14 cellular contexts compared by ENCODE assay signal in genomic region chr7:47352394-47352968, GRCh38.
DNase-seq lines count a peak whose midpoint lies in the region; ATAC-seq and TF ChIP-seq lines count a peak whose summit lies in the region.
"Had no signal": no experiment of that assay in that cellular context is flagged by ENCODE, and none has a peak within 500 bp of the region (broad histone marks: within the 10 kb centered on the region; RNA-seq: fewer than 3 reads in every experiment).

No MANE protein-coding gene starts in this region.

- H3K4me1 ChIP-seq in IMR-90 (ENCODE audit: control insufficient read depth, insufficient read depth, low read length) (no peaks in the 10 kb centered on the region), neuronal stem cell (ENCODE audit: control insufficient read depth in 2 of 2, insufficient read depth in 1 of 2, low read depth in 1 of 2, low read length in 2 of 2) (peaks cover 0 to 5% of the 10 kb centered on the region in 2 donors), transverse colon (peaks cover 7 to 35% (median 28%) of the 10 kb centered on the region in 4 donors), colonic mucosa (peaks cover 17% of the 10 kb centered on the region)

- H3K4me3 ChIP-seq in IMR-90 (ENCODE audit: insufficient read depth, low read depth, low read length) = no peak overlapping the region
- no peak overlapping the region for H3K4me3 ChIP-seq in neuronal stem cell (ENCODE audit: low read length in 2 of 2)
- H3K4me3 ChIP-seq in transverse colon = no peak overlapping the region
- no peak overlapping the region for H3K4me3 ChIP-seq in colonic mucosa
- H3K4me3 ChIP-seq: GM23338 had no signal

- H3K14ac ChIP-seq in IMR-90 (replicated peaks; ENCODE audit: low read depth, low read length) (no peak overlapping the region; the same call in 1 of the 2 replicates), neuronal stem cell (ENCODE audit: low read length) (peak overlapping the region; percentile 48)

- dilution Hi-C loops in IMR-90 (cut with HindIII; ENCODE audit: low sequenced_read_pairs, unreplicated experiment) = no loop called here

- H2BK12ac ChIP-seq in neuronal stem cell (ENCODE audit: low read length) = peak overlapping the region; percentile 11

- H3K27ac ChIP-seq in IMR-90 (ENCODE audit: insufficient read depth, low read length) = no peak overlapping the region
- no peak overlapping the region for H3K27ac ChIP-seq in neuronal stem cell (replicated peaks; ENCODE audit: low read length)
- H3K27ac ChIP-seq in transverse colon = no peak overlapping the region
- H3K27ac ChIP-seq in colonic mucosa = no peak overlapping the region

- H3K18ac ChIP-seq in IMR-90 (ENCODE audit: low read depth, low read length) (no peak overlapping the region), neuronal stem cell (ENCODE audit: low read length) (no peak overlapping the region)

- H2BK20ac ChIP-seq in IMR-90 (ENCODE audit: low read depth, low read length) = no peak overlapping the region

- H4K20me1 ChIP-seq in IMR-90 (ENCODE audit: insufficient read depth, low read length) = peaks cover 89% of the 10 kb centered on the region

- TF ChIP-seq CTCF in IMR-90 (conservative IDR thresholded peaks at IDR 0.05; ENCODE audit: low read depth, low read length) (no peak), WTC11 (IDR thresholded peaks at IDR 0.05) (no peak), transverse colon (IDR thresholded peaks at IDR 0.05) (no peak), colonic mucosa (IDR thresholded peaks at IDR 0.05) (no peak)

- WGBS in IMR-90 (ENCODE audit: extremely low coverage in 2 of 2, insufficient read length in 1 of 2), 2 experiments = no CpG with 5 or more reads among the region's 8 CpGs
- WGBS in neuronal stem cell (ENCODE audit: extremely low coverage in 2 of 2, insufficient read length in 2 of 2, insufficient replicate concordance in 1 of 2), 2 donors = no CpG with 5 or more reads among the region's 8 CpGs
- 84 to 94% methylated on average over 3 to 8 of the region's 8 CpGs for WGBS in transverse colon (ENCODE audit: low coverage in 1 of 2), 2 donors

- no peaks in the 10 kb centered on the region for H3K36me3 Mint-ChIP-seq in WTC11
- H3K36me3 Mint-ChIP-seq in activated T-helper 17 cell treated with anti-CD3 and anti-CD28 coated beads, Interleukin-2, amount 50 U/mL, for 72 hours (ENCODE audit: low read depth) = no peaks in the 10 kb centered on the region

- peak overlapping the region; percentile 10 for H2AFZ ChIP-seq in IMR-90 (replicated peaks; ENCODE audit: low read length, poor library complexity)
- H2AFZ ChIP-seq in neuronal stem cell (ENCODE audit: low read length) = no peak overlapping the region
- H2AFZ ChIP-seq: GM23338 had no signal

- H3K27me3 ChIP-seq in IMR-90 (ENCODE audit: control insufficient read depth, insufficient read depth, low read length) = no peaks in the 10 kb centered on the region
- H3K27me3 ChIP-seq in neuronal stem cell (ENCODE audit: control insufficient read depth in 3 of 3, insufficient read depth in 3 of 3, low read depth in 1 of 3, low read length in 3 of 3) = no peaks in the 10 kb centered on the region
- no peaks in the 10 kb centered on the region for H3K27me3 ChIP-seq in transverse colon
- H3K27me3 ChIP-seq in colonic mucosa = no peaks in the 10 kb centered on the region

- H3K9me1 ChIP-seq in IMR-90 (ENCODE audit: insufficient read depth, low read length) = peaks cover 37% of the 10 kb centered on the region

- H3K23ac ChIP-seq in IMR-90 (ENCODE audit: low read depth, low read length) (no peak overlapping the region), neuronal stem cell (ENCODE audit: low read depth, low read length, poor library complexity) (peak overlapping the region; percentile 62)

- H3K27ac Mint-ChIP-seq in WTC11 = no peak overlapping the region
- H3K27ac Mint-ChIP-seq in activated T-helper 17 cell treated with anti-CD3 and anti-CD28 coated beads, Interleukin-2, amount 50 U/mL, for 72 hours = no peak overlapping the region
- H3K27ac Mint-ChIP-seq: B cell; CD4-positive, alpha-beta T cell; GM23338; H9 had no signal

- H3K4me2 ChIP-seq in IMR-90 (ENCODE audit: low read depth, low read length) (no peak overlapping the region), neuronal stem cell (ENCODE audit: insufficient read depth, low read length, poor library complexity, severe bottlenecking) (no peak overlapping the region)
- H3K4me2 ChIP-seq: GM23338 had no signal

- H3K9me3 ChIP-seq in IMR-90 (ENCODE audit: control insufficient read depth, insufficient read depth, low read length) = no peaks in the 10 kb centered on the region
- H3K9me3 ChIP-seq in neuronal stem cell (replicated peaks in 1 of 2; ENCODE audit: control insufficient read depth in 2 of 2, insufficient read depth in 1 of 2, low read depth in 1 of 2, low read length in 2 of 2) = peaks cover 0 to 2% of the 10 kb centered on the region in 2 donors
- H3K9me3 ChIP-seq in transverse colon = no peaks in the 10 kb centered on the region
- H3K9me3 ChIP-seq in colonic mucosa = no peaks in the 10 kb centered on the region

- DNase-seq in IMR-90 (no peak), WTC11 (ENCODE audit: low spot score) (peak; percentile 1), neuronal stem cell (ENCODE audit: low spot score) (no peak), transverse colon (peak; percentile 6), colonic mucosa (no peak), GM03348 (ENCODE audit: low spot score) (no peak)
- DNase-seq in activated T-cell treated with anti-CD3 and anti-CD28 coated beads, Interleukin-2, amount 50 U/mL, for 1 hour = no peak
- DNase-seq: C1 segment of cervical spinal cord; CD4-positive, alpha-beta T cell; DMS79; H9 had no signal

- peaks cover 48 to 98% of the 10 kb centered on the region in 2 experiments for H3K79me1 ChIP-seq in IMR-90 (ENCODE audit: low read depth in 1 of 2, low read length in 2 of 2)
- H3K79me1 ChIP-seq in neuronal stem cell (ENCODE audit: low read depth, low read length) = peaks cover 6% of the 10 kb centered on the region

- no peak overlapping the region for H4K91ac ChIP-seq in IMR-90 (ENCODE audit: insufficient read depth, low read depth, low read length)
- H4K91ac ChIP-seq in neuronal stem cell (ENCODE audit: low read depth, low read length, poor library complexity) = no peak overlapping the region

- TF ChIP-seq RAD21 in IMR-90 (IDR thresholded peaks at IDR 0.05; ENCODE audit: low read length) = no peak

- H3K27me3 Mint-ChIP-seq in WTC11 (ENCODE audit: low read depth) = no peaks in the 10 kb centered on the region
- H3K27me3 Mint-ChIP-seq in activated T-helper 17 cell treated with anti-CD3 and anti-CD28 coated beads, Interleukin-2, amount 50 U/mL, for 72 hours = no peaks in the 10 kb centered on the region
- H3K27me3 Mint-ChIP-seq: B cell; CD4-positive, alpha-beta T cell had no signal

- peak overlapping the region; percentile 34 for H2AK9ac ChIP-seq in IMR-90 (replicated peaks; ENCODE audit: low read depth, low read length, poor library complexity)

- H3K4me1 Mint-ChIP-seq in WTC11 = peaks cover 7% of the 10 kb centered on the region
- H3K4me1 Mint-ChIP-seq in activated T-helper 17 cell treated with anti-CD3 and anti-CD28 coated beads, Interleukin-2, amount 50 U/mL, for 72 hours = no peaks in the 10 kb centered on the region
- H3K4me1 Mint-ChIP-seq: B cell had no signal

- in situ Hi-C loops in IMR-90 (cut with MboI; ENCODE audit: low sequenced_read_pairs) (no loop called here), transverse colon (cut with MboI; ENCODE audit: low pct_ligation_motif_present in 1 of 4, low pct_unique_long_range_greater_than_20kb in 1 of 4, low sequenced_read_pairs in 3 of 4) (no loop called here)

- no peak overlapping the region for H3K4me3 Mint-ChIP-seq in WTC11
- no peak overlapping the region for H3K4me3 Mint-ChIP-seq in activated T-helper 17 cell treated with anti-CD3 and anti-CD28 coated beads, Interleukin-2, amount 50 U/mL, for 72 hours
- H3K4me3 Mint-ChIP-seq: B cell; CD4-positive, alpha-beta T cell; GM23338; H9 had no signal

- no peak for TF ChIP-seq POLR2A in IMR-90 (IDR thresholded peaks at IDR 0.05; ENCODE audit: low read depth, low read length)
- TF ChIP-seq POLR2A in transverse colon (IDR thresholded peaks at IDR 0.05) = no peak

- no peak overlapping the region for H4K5ac ChIP-seq in IMR-90 (ENCODE audit: low read depth, low read length)

- H3K4ac ChIP-seq in IMR-90 (ENCODE audit: low read depth, low read length) (no peak overlapping the region), neuronal stem cell (ENCODE audit: low read length) (no peak overlapping the region)

- TF ChIP-seq EP300 in transverse colon (IDR thresholded peaks at IDR 0.05; ENCODE audit: low read depth) = no peak

- POLR2A ChIA-PET in IMR-90 (lab: Charles Lee; ENCODE audit: unreplicated experiment) = no interaction called here
- POLR2A ChIA-PET in WTC11 (lab: Charles Lee) = no interaction called here

- H2BK15ac ChIP-seq in IMR-90 (ENCODE audit: low read depth, low read length) (no peak overlapping the region), neuronal stem cell (ENCODE audit: low read length) (no peak overlapping the region)

- no peak overlapping the region; the same call in 1 of the 2 replicates for H2AK5ac ChIP-seq in IMR-90 (ENCODE audit: low read depth, low read length)
- H2AK5ac ChIP-seq in neuronal stem cell (ENCODE audit: low read depth, low read length) = no peak overlapping the region

- intact Hi-C loops in IMR-90 (cut with micrococcal nuclease) (no loop called here), transverse colon (cut with DNase I; ENCODE audit: low total_unique reads) (no loop called here), colonic mucosa (cut with DNase I) (no loop called here)

- CTCF ChIA-PET in IMR-90 (lab: Yijun Ruan, JAX) (no interaction called here), WTC11 (lab: Charles Lee) (no interaction called here)

- no TSS peak for BruUV-seq in IMR-90 (replicated peaks; lab: Mats Ljungman, UMichigan)

- H2BK5ac ChIP-seq in IMR-90 (ENCODE audit: low read depth, low read length, poor library complexity, severe bottlenecking) (no peak overlapping the region), neuronal stem cell (ENCODE audit: low read length) (no peak overlapping the region)

- H3K36me3 ChIP-seq in IMR-90 (ENCODE audit: control insufficient read depth, insufficient read depth, low read length) = peaks cover 21% of the 10 kb centered on the region
- H3K36me3 ChIP-seq in neuronal stem cell (replicated peaks in 1 of 2; ENCODE audit: control insufficient read depth in 2 of 2, insufficient read depth in 2 of 2, low read length in 2 of 2) = peaks cover 0 to 3% of the 10 kb centered on the region in 2 donors
- H3K36me3 ChIP-seq in transverse colon = no peaks in the 10 kb centered on the region
- H3K36me3 ChIP-seq in colonic mucosa = no peaks in the 10 kb centered on the region

- H3K9me3 Mint-ChIP-seq in WTC11 = no peaks in the 10 kb centered on the region
- H3K9me3 Mint-ChIP-seq in activated T-helper 17 cell treated with anti-CD3 and anti-CD28 coated beads, Interleukin-2, amount 50 U/mL, for 72 hours = no peaks in the 10 kb centered on the region
- H3K9me3 Mint-ChIP-seq: CD4-positive, alpha-beta T cell; GM23338; H9 had no signal

- H4K8ac ChIP-seq in IMR-90 (ENCODE audit: low read depth in 2 of 2, low read length in 2 of 2) (no peak overlapping the region), neuronal stem cell (ENCODE audit: low read depth, low read length) (no peak overlapping the region)

- H3K9ac ChIP-seq in IMR-90 (ENCODE audit: low read depth, low read length) (no peak overlapping the region), neuronal stem cell (ENCODE audit: low read depth, low read length, poor library complexity) (no peak overlapping the region), colonic mucosa (ENCODE audit: low read depth in 2 of 2, low read length in 2 of 2) (no peak overlapping the region)

- H2BK120ac ChIP-seq in IMR-90 (ENCODE audit: low read depth, low read length) (no peak overlapping the region), neuronal stem cell (ENCODE audit: low read depth, low read length) (no peak overlapping the region)

- no peak for ATAC-seq in IMR-90 (ENCODE audit: low read depth)
- no peak for ATAC-seq in WTC11
- ATAC-seq in activated T-helper 17 cell treated with anti-CD3 and anti-CD28 coated beads, Interleukin-2, amount 50 U/mL, for 72 hours (replicated peaks) = no peak

- H3K56ac ChIP-seq in IMR-90 (ENCODE audit: extremely low read depth, insufficient read depth, low read length) = no peak overlapping the region

Comparison
In these comparisons a context has a peak if more than half of its experiments do, and no peak if none do; other contexts are left out.
1. DNase-seq: peak in WTC11 (single experiment) and transverse colon (single experiment); none in IMR-90 (single experiment), neuronal stem cell (single experiment), colonic mucosa (single experiment), activated T-cell treated with anti-CD3 and anti-CD28 coated beads, Interleukin-2, amount 50 U/mL, for 1 hour (single experiment) and GM03348 (single experiment).